ENCODE assay signal across 14 cellular contexts in the genomic region with DNA sequence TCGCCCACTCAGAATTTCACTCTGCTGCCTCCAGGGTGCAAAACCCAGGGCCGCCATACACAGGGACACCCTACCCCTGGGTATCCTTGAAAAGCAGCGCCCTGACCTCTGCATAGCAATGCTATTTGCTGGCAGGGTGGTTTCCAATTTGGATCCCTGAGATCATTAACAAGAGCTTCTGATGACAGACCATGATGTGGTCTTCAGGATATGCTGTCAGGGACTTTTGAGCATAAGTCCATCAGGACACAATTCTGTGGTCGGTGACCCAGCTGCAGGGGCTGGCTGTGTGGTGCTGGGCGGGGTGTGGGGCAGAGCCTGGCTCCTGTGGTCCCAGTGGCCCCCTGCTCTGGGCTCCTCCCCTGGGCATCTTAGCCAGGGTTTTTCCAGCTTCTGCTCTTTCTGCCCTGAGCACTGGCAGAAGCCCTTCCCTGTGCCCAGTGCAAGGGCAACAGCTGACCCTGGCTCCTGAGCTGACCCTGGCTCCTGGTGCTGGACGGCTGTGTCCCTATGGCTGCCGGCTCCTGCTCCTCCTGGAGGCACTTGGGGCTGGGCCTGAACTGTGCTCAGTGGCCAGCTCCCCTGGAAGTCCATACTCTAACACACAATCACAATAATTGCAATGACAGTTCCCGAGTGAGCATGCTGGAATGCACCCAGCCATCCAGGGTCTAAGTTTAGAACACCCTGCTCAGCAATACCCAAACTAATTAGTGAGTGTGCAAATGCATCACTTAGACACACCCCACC.
"Had no signal": no experiment of that assay in that cellular context is flagged by ENCODE, and none has a peak within 500 bp of the region (broad histone marks: within the 10 kb centered on the region; RNA-seq: fewer than 3 reads in every experiment).

No MANE protein-coding gene starts in this region.

- H3K4me3 ChIP-seq: prostate gland, SJSA1, stomach had no signal

- H3K4me3 Mint-ChIP-seq: activated CD4-positive, alpha-beta T cell treated with anti-CD3 and anti-CD28 coated beads for 36 hours; activated T-helper 1 cell treated with anti-CD3 and anti-CD28 coated beads, Interleukin-12 subunit alpha, Interleukin-12 subunit beta, Interleukin-2, Interleukin-4 antibody, amounts not matched to agents 30 ng/mL and 10 ng/mL and 1 ng/mL, durations not matched to agents 14 hours and 24 hours and 36 hours; dendritic cell treated with granulocyte-macrophage colony-stimulating factor and Interleukin-4, amounts not matched to agents 40 ng/mL and 50 ng/mL, for 4 days; natural killer cell had no signal

- H3K4me1 ChIP-seq: prostate gland, SJSA1 had no signal

- H3K27me3 Mint-ChIP-seq: activated CD4-positive, alpha-beta T cell treated with anti-CD3 and anti-CD28 coated beads for 36 hours; dendritic cell treated with granulocyte-macrophage colony-stimulating factor and Interleukin-4, amounts not matched to agents 40 ng/mL and 50 ng/mL, for 4 days had no signal

- H3K27me3 ChIP-seq: SJSA1, stomach had no signal

- DNase-seq: activated CD4-positive, alpha-beta T cell treated with anti-CD3 and anti-CD28 coated beads for 36 hours; activated naive CD4-positive, alpha-beta T cell treated with Interleukin-2 at 50 U/mL for 16 hours; central memory CD4-positive, alpha-beta T cell; mammary epithelial cell; natural killer cell; nucleus accumbens; stimulated activated CD4-positive, alpha-beta T cell treated with anti-CD3 and anti-CD28 coated beads, Interleukin-4, amount 100 ng/mL, for 24 hours; stomach; SW 1271; trophoblast cell had no signal

- H3K27ac Mint-ChIP-seq: activated CD4-positive, alpha-beta T cell treated with anti-CD3 and anti-CD28 coated beads for 36 hours; activated T-helper 1 cell treated with anti-CD3 and anti-CD28 coated beads, Interleukin-12 subunit alpha, Interleukin-12 subunit beta, Interleukin-2, Interleukin-4 antibody, amounts not matched to agents 30 ng/mL and 10 ng/mL and 1 ng/mL, durations not matched to agents 14 hours and 24 hours and 36 hours; dendritic cell treated with granulocyte-macrophage colony-stimulating factor and Interleukin-4, amounts not matched to agents 40 ng/mL and 50 ng/mL, for 4 days; natural killer cell had no signal

- H3K9me3 ChIP-seq: prostate gland, SJSA1, stomach had no signal

- H3K4me1 Mint-ChIP-seq: activated CD4-positive, alpha-beta T cell treated with anti-CD3 and anti-CD28 coated beads for 36 hours; natural killer cell had no signal

- H3K9me3 Mint-ChIP-seq: activated T-helper 1 cell treated with anti-CD3 and anti-CD28 coated beads, Interleukin-12 subunit alpha, Interleukin-12 subunit beta, Interleukin-2, Interleukin-4 antibody, amounts not matched to agents 30 ng/mL and 10 ng/mL and 1 ng/mL, durations not matched to agents 14 hours and 24 hours and 36 hours; natural killer cell had no signal

- H3K27ac ChIP-seq: prostate gland, SJSA1, stomach had no signal
